Comparison of ENCODE assay signal across 9 cellular contexts in genomic region chr15:75203908-75204263, GRCh38. TPM values are rescaled to one million over a fixed set of nuclear protein-coding genes. Genes with fewer than 3 reads are reported as not detected.
A peak's percentile ranks its signal among the peaks of the same experiment; 100 is the strongest.
DNase-seq lines count a peak whose midpoint lies in the region; ATAC-seq, FAIRE-seq and TF ChIP-seq lines count a peak whose summit lies in the region.
"Had no signal": no experiment of that assay in that cellular context is flagged by ENCODE, and none has a peak within 500 bp of the region (broad histone marks: within the 10 kb centered on the region; RNA-seq: fewer than 3 reads in every experiment).

No MANE protein-coding gene starts in this region.

- H3K27ac ChIP-seq in kidney (ENCODE audit: low read depth in 2 of 2, low read length in 2 of 2) = peak overlapping the region; percentile 4 to 24
- H3K27ac ChIP-seq in thymus (ENCODE audit: low read depth) = peak overlapping the region; percentile 48

- H3K27me3 Mint-ChIP-seq in activated T-cell treated with anti-CD3 and anti-CD28 coated beads, Interleukin-2, amount 50 U/mL, for 24 hours = no peaks in the 10 kb centered on the region
- no peaks in the 10 kb centered on the region for H3K27me3 Mint-ChIP-seq in activated CD8-positive, alpha-beta T cell treated with anti-CD3 and anti-CD28 coated beads for 36 hours

- peak overlapping the region in 1 of 2 donors; percentile 77 for H3K4me3 ChIP-seq in kidney (ENCODE audit: low read length in 2 of 2)
- H3K4me3 ChIP-seq in thymus (ENCODE audit: low read length) = peak overlapping the region; percentile 91

- H3K36me3 Mint-ChIP-seq in activated T-cell treated with anti-CD3 and anti-CD28 coated beads, Interleukin-2, amount 50 U/mL, for 24 hours (ENCODE audit: low read depth) = peaks cover 48% of the 10 kb centered on the region
- H3K36me3 Mint-ChIP-seq in activated CD8-positive, alpha-beta T cell treated with anti-CD3 and anti-CD28 coated beads for 36 hours (ENCODE audit: low read depth) = peaks cover 26% of the 10 kb centered on the region

- peak overlapping the region; percentile 95 for H3K27ac Mint-ChIP-seq in activated T-cell treated with anti-CD3 and anti-CD28 coated beads, Interleukin-2, amount 50 U/mL, for 24 hours
- H3K27ac Mint-ChIP-seq in activated CD8-positive, alpha-beta T cell treated with anti-CD3 and anti-CD28 coated beads for 36 hours = peak overlapping the region; percentile 92

- H3K9me3 Mint-ChIP-seq in activated T-cell treated with anti-CD3 and anti-CD28 coated beads, Interleukin-2, amount 50 U/mL, for 24 hours = no peaks in the 10 kb centered on the region
- no peaks in the 10 kb centered on the region for H3K9me3 Mint-ChIP-seq in activated CD8-positive, alpha-beta T cell treated with anti-CD3 and anti-CD28 coated beads for 36 hours

- no peak for TF ChIP-seq CTCF in activated CD8-positive, alpha-beta T cell treated with anti-CD3 and anti-CD28 coated beads for 36 hours (IDR thresholded peaks at IDR 0.05)
- no peak for TF ChIP-seq CTCF in kidney (IDR thresholded peaks at IDR 0.05; ENCODE audit: borderline replicate concordance, extremely low read depth, insufficient read depth)

- H3K4me1 Mint-ChIP-seq in activated T-cell treated with anti-CD3 and anti-CD28 coated beads, Interleukin-2, amount 50 U/mL, for 24 hours (ENCODE audit: low read depth) = peaks cover 56% of the 10 kb centered on the region
- peaks cover 48% of the 10 kb centered on the region for H3K4me1 Mint-ChIP-seq in activated CD8-positive, alpha-beta T cell treated with anti-CD3 and anti-CD28 coated beads for 36 hours (ENCODE audit: low read depth)

- peak overlapping the region; percentile 86 for H3K4me3 Mint-ChIP-seq in activated T-cell treated with anti-CD3 and anti-CD28 coated beads, Interleukin-2, amount 50 U/mL, for 24 hours
- H3K4me3 Mint-ChIP-seq in activated CD8-positive, alpha-beta T cell treated with anti-CD3 and anti-CD28 coated beads for 36 hours = peak overlapping the region; percentile 92

- peak overlapping the region; percentile 29 to 85 for H3K9ac ChIP-seq in kidney (ENCODE audit: low read length in 2 of 2)

- no peaks in the 10 kb centered on the region for H3K27me3 ChIP-seq in thymus (ENCODE audit: control insufficient read depth, insufficient read depth)

- CTCF ChIA-PET in activated CD8-positive, alpha-beta T cell treated with anti-CD3 and anti-CD28 coated beads for 36 hours (lab: Charles Lee) = interaction anchor here (0.6 to 4.9 kb wide), 22 partner anchors 10 to 265 kb away, joined by 3 to 89 read pairs (median 4); partner anchors contain the start of genes COX5A, PPCDC, RPP25 and SCAMP5

- H3K36me3 ChIP-seq in kidney (ENCODE audit: control insufficient read depth in 1 of 2, insufficient read depth in 2 of 2, low read length in 2 of 2) = peaks cover 2 to 3% of the 10 kb centered on the region in 2 donors
- peaks cover 32% of the 10 kb centered on the region for H3K36me3 ChIP-seq in thymus (ENCODE audit: control insufficient read depth, insufficient read depth)

- H3K4me1 ChIP-seq in kidney (ENCODE audit: control insufficient read depth in 1 of 2, insufficient read depth in 1 of 2, low read depth in 1 of 2, low read length in 2 of 2) = peaks cover 11 to 30% of the 10 kb centered on the region in 2 donors
- H3K4me1 ChIP-seq in thymus (ENCODE audit: control insufficient read depth, insufficient read depth, low read length) = peaks cover 33% of the 10 kb centered on the region

- intact Hi-C loops in activated CD8-positive, alpha-beta T cell treated with anti-CD3 and anti-CD28 coated beads for 36 hours (cut with micrococcal nuclease) = loop anchor here (2.0 kb wide), 1 partner anchor 173 kb away; no protein-coding TSS in a partner anchor
- intact Hi-C loops in kidney (cut with DNase I) = no loop called here

- no peaks in the 10 kb centered on the region for H3K9me3 ChIP-seq in kidney (ENCODE audit: control insufficient read depth in 1 of 2, low read length in 2 of 2)
- no peaks in the 10 kb centered on the region for H3K9me3 ChIP-seq in thymus (ENCODE audit: control insufficient read depth)

- ATAC-seq in activated CD8-positive, alpha-beta T cell treated with anti-CD3 and anti-CD28 coated beads for 36 hours = peak; percentile 6

- no peak for DNase-seq in activated T-cell treated with anti-CD3 and anti-CD28 coated beads, Interleukin-2, amount 50 U/mL, for 24 hours
- DNase-seq in activated T-cell treated with anti-CD3 and anti-CD28 coated beads for 4 hours (no peak), kidney (no peak), glomerular visceral epithelial cell (ENCODE audit: extremely low spot score) (no peak), hypothalamus (lab: John Stamatoyannopoulos, UW) (no peak), COLO668 (lab: John Stamatoyannopoulos, UW; ENCODE audit: unreplicated experiment) (no peak)
- peak; percentile 48 for DNase-seq in activated CD8-positive, alpha-beta T cell treated with anti-CD3 and anti-CD28 coated beads for 36 hours
- DNase-seq: DMS53 had no signal

- POLR2A ChIA-PET in activated CD8-positive, alpha-beta T cell treated with anti-CD3 and anti-CD28 coated beads for 36 hours (lab: Charles Lee) = interaction anchor here (0.7 to 2.9 kb wide), 10 partner anchors 11 to 240 kb away, joined by 3 to 20 read pairs (median 3); partner anchors contain the start of gene PPCDC

- no peak for FAIRE-seq in kidney (lab: Jason Lieb, UNC)

- WGBS in thymus = 10% methylated on average over 1 of the region's 1 CpG

RNA-seq across cellular contexts. Expression of gene C15orf39, which starts 2.2 kb away (rescaled TPM):
- 10 to 100 TPM; 22.1 to 24.1 TPM for total RNA-seq in activated CD8-positive, alpha-beta T cell treated with anti-CD3 and anti-CD28 coated beads for 36 hours
- total RNA-seq in kidney = 32.7 TPM
- polyA plus RNA-seq in kidney (ENCODE audit: insufficient read depth, low read depth, low replicate concordance) = 5.7 TPM
- polyA plus RNA-seq in thymus = 7.0 TPM

RNA-seq across cellular contexts. Expression of gene GOLGA6C, which starts 54.2 kb away (rescaled TPM):
- not detected for total RNA-seq in activated CD8-positive, alpha-beta T cell treated with anti-CD3 and anti-CD28 coated beads for 36 hours
- not detected for total RNA-seq in kidney
- not detected for polyA plus RNA-seq in kidney (ENCODE audit: insufficient read depth, low read depth, low replicate concordance)
- polyA plus RNA-seq in thymus = 0.05 TPM
